In the genomic region with DNA sequence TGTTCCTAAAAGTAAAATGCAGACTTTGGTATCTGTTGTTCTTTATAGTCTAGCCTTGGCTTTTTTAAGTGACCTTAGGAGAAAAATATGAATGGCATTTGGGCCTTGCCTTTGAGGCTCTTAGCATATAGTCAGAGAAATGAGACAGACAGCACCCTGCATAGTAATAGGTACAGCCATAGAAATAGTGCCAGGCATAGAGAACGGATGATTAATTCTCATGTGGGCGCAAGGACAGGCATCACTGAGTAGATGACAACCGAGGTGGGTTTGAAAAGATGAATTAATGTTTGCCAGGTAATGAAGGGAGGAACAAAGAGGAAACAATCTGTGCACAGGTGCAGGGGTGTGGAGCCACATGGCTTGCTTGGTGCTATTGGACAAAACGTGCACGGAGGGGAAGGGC, we compare ENCODE assay signal across 12 cellular contexts.
A peak's percentile ranks its signal among the peaks of the same experiment; 100 is the strongest.
DNase-seq lines count a peak whose midpoint lies in the region; ATAC-seq and TF ChIP-seq lines count a peak whose summit lies in the region.
"Had no signal": no experiment of that assay in that cellular context is flagged by ENCODE, and none has a peak within 500 bp of the region (broad histone marks: within the 10 kb centered on the region; RNA-seq: fewer than 3 reads in every experiment).

No MANE protein-coding gene starts in this region.

- H3K4me3 Mint-ChIP-seq in HFFc6 = peak overlapping the region; percentile 37; the same call in 1 of the 2 replicates

- H3K27me3 Mint-ChIP-seq in HFFc6 (ENCODE audit: insufficient read depth) = no peaks in the 10 kb centered on the region

- in situ Hi-C loops in ACHN (cut with HindIII; ENCODE audit: low pct_ligation_motif_present, low pct_unique_long_range_greater_than_20kb, low sequenced_read_pairs) (no loop called here), brain microvascular endothelial cell (cut with HindIII; ENCODE audit: low pct_ligation_motif_present, low sequenced_read_pairs) (no loop called here)

- no peaks in the 10 kb centered on the region for H3K9me3 Mint-ChIP-seq in HFFc6

- no peak overlapping the region for H3K27ac ChIP-seq in brain microvascular endothelial cell
- H3K27ac ChIP-seq in coronary artery = no peak overlapping the region

- H3K27ac Mint-ChIP-seq in HFFc6 = peak overlapping the region; percentile 44

- peak; percentile 35 for DNase-seq in ACHN
- DNase-seq in HFFc6 = peak; percentile 57
- DNase-seq in brain microvascular endothelial cell = peak; percentile 35
- DNase-seq in kidney glomerular epithelial cell (lab: John Stamatoyannopoulos, UW) = peak; percentile 81
- no peak for DNase-seq in HUDEP-2 (lab: John Stamatoyannopoulos, UW; ENCODE audit: unreplicated experiment in 76 of 76)
- no peak for DNase-seq in NCI-H510A treated with DMSO at 0.1 percent for 48 hours (lab: John Stamatoyannopoulos, UW)
- no peak for DNase-seq in coronary artery (ENCODE audit: low spot score)
- DNase-seq: activated CD4-positive, alpha-beta T cell treated with anti-CD3 and anti-CD28 coated beads for 4 hours; DMS79 treated with DMSO at 0.1 percent for 48 hours; NCI-H2171 treated with DMSO at 0.1 percent for 48 hours; stimulated activated CD4-positive, alpha-beta T cell treated with anti-CD3 and anti-CD28 coated beads, Interleukin-2, amount 100 ng/mL, for 24 hours had no signal

- TF ChIP-seq CTCF in HFFc6 (IDR thresholded peaks at IDR 0.05) (no peak), brain microvascular endothelial cell (IDR thresholded peaks at IDR 0.05; ENCODE audit: low read depth, low read length, missing control alignments) (no peak), coronary artery (IDR thresholded peaks at IDR 0.05) (no peak)

- H3K4me3 ChIP-seq in brain microvascular endothelial cell (ENCODE audit: low read depth, low read length) (no peak overlapping the region), coronary artery (no peak overlapping the region)

- no peaks in the 10 kb centered on the region for H3K36me3 Mint-ChIP-seq in HFFc6 (ENCODE audit: low read depth)

- H3K36me3 ChIP-seq in brain microvascular endothelial cell (replicated peaks) = peaks cover 2% of the 10 kb centered on the region

- no peaks in the 10 kb centered on the region for H3K27me3 ChIP-seq in brain microvascular endothelial cell (replicated peaks)

- H3K4me1 Mint-ChIP-seq in HFFc6 (ENCODE audit: low read depth) = peaks cover 28% of the 10 kb centered on the region

- ATAC-seq in GM18511 (IDR thresholded peaks at IDR 0.05; ENCODE audit: unreplicated experiment) = no peak

Comparison
In these comparisons a context has a peak if more than half of its experiments do, and no peak if none do; other contexts are left out.
1. DNase-seq: peak in ACHN (single experiment), HFFc6 (single experiment), brain microvascular endothelial cell (single experiment) and kidney glomerular epithelial cell (single experiment); none in HUDEP-2 (0 of 76), NCI-H510A treated with DMSO at 0.1 percent for 48 hours (single experiment) and coronary artery (single experiment).